15 cellular contexts compared by ENCODE assay signal in the genomic region with DNA sequence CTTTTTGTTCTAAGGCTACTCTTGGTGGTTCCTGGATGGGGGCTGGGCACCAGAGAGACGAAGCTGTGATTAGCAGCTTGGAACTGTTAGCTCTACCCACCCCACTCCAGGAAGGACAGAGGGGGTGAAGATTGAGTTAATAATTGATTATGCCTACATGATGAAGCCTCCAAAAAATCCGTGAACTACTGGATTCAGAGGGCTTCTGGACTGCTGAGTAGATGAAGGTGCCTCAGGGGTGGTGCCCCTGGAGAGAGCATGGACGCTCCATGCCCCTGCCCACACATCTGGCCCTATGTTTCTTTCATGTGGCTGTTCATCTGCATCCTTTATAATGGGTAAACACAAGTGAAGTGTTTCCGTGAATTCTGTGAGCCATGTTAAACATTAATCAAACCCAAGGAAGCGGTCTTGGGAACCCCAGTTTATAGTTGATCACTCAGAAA. TPM values are rescaled to one million over a fixed set of nuclear protein-coding genes. Genes with fewer than 3 reads are reported as not detected.
DNase-seq lines count a peak whose midpoint lies in the region; ATAC-seq and TF ChIP-seq lines count a peak whose summit lies in the region.
"Had no signal": no experiment of that assay in that cellular context is flagged by ENCODE, and none has a peak within 500 bp of the region (broad histone marks: within the 10 kb centered on the region; RNA-seq: fewer than 3 reads in every experiment).

No MANE protein-coding gene starts in this region.

- peaks cover 57% of the 10 kb centered on the region for H3K79me2 ChIP-seq in hepatocyte

- WGBS in hepatocyte (ENCODE audit: low lambda C conversion rate, missing lambda C conversion rate) = 61% methylated on average over 5 of the region's 5 CpGs

- in situ Hi-C loops in Caki2 (cut with HindIII; ENCODE audit: low pct_unique_long_range_greater_than_20kb, low sequenced_read_pairs) = loop anchor here (25.0 kb wide), 1 partner anchor 91 kb away; a partner anchor contains a TSS

- H3K27ac ChIP-seq in hepatocyte = peak overlapping the region; percentile 77
- H3K27ac ChIP-seq: C4-2B, HL-60, SJCRH30 had no signal

- no peaks in the 10 kb centered on the region for H3K36me3 ChIP-seq in hepatocyte (replicated peaks; ENCODE audit: insufficient read depth, low read depth)
- H3K36me3 ChIP-seq: SJCRH30 had no signal

- H3K4me1 ChIP-seq in hepatocyte (ENCODE audit: insufficient read depth) = peaks cover 34% of the 10 kb centered on the region

- no peak for TF ChIP-seq CTCF in hepatocyte (IDR thresholded peaks at IDR 0.05; ENCODE audit: poor library complexity)

- H3K9me3 ChIP-seq in hepatocyte (ENCODE audit: low read depth) = no peaks in the 10 kb centered on the region
- H3K9me3 ChIP-seq: SJCRH30 had no signal

- H3K4me2 ChIP-seq in hepatocyte = peak overlapping the region; percentile 32

- H3K9me2 ChIP-seq in hepatocyte (replicated peaks; ENCODE audit: insufficient read depth) = no peaks in the 10 kb centered on the region

- no peak overlapping the region for H2AFZ ChIP-seq in hepatocyte

- H4K20me1 ChIP-seq in hepatocyte (ENCODE audit: insufficient read depth, poor library complexity, severe bottlenecking) = no peaks in the 10 kb centered on the region

- ATAC-seq in GM21786 (IDR thresholded peaks at IDR 0.05; ENCODE audit: unreplicated experiment) (no peak), HG02884 (IDR thresholded peaks at IDR 0.05; ENCODE audit: unreplicated experiment) (no peak)

- peak; percentile 79 for DNase-seq in Caki2 (ENCODE audit: low read depth)
- DNase-seq in HK-2 (ENCODE audit: unreplicated experiment) = peak; percentile 32
- peak; percentile 44 for DNase-seq in hepatocyte (ENCODE audit: low spot score)
- DNase-seq in renal cortical epithelial cell (ENCODE audit: low read depth) = peak; percentile 95
- DNase-seq in NCI-H524 (lab: John Stamatoyannopoulos, UW) = no peak
- DNase-seq: activated CD8-positive, alpha-beta memory T cell treated with anti-CD3 and anti-CD28 coated beads for 24 hours; EL; NCI-H1436 treated with DMSO at 0.1 percent for 48 hours; NCI-H226; SJCRH30 had no signal

- no peak overlapping the region for H3K4me3 ChIP-seq in hepatocyte
- H3K4me3 ChIP-seq: SJCRH30 had no signal

- no peaks in the 10 kb centered on the region for H3K27me3 ChIP-seq in hepatocyte
- H3K27me3 ChIP-seq: SJCRH30 had no signal

RNA-seq across cellular contexts. Expression of a gene that starts 47.3 kb away (rescaled TPM):
- not detected in 2 replicates for total RNA-seq in Caki2 (2014; rRNA removed; shearing (Covaris generic); ENCODE audit: low replicate concordance)
- total RNA-seq in hepatocyte (2.2 and 3.8 TPM in 2 replicates), renal cortical epithelial cell (0.17 and 0.89 TPM in 2 replicates)
- 5.0 and 6.1 TPM in 2 replicates for polyA plus RNA-seq in hepatocyte
- total RNA-seq: skeletal muscle tissue had no signal

Comparison
In these comparisons a context has a peak if more than half of its experiments do, and no peak if none do; other contexts are left out.
1. DNase-seq: peak in Caki2 (single experiment), HK-2 (single experiment), hepatocyte (single experiment) and renal cortical epithelial cell (single experiment); none in NCI-H524 (0 of 2).